In the genomic region with DNA sequence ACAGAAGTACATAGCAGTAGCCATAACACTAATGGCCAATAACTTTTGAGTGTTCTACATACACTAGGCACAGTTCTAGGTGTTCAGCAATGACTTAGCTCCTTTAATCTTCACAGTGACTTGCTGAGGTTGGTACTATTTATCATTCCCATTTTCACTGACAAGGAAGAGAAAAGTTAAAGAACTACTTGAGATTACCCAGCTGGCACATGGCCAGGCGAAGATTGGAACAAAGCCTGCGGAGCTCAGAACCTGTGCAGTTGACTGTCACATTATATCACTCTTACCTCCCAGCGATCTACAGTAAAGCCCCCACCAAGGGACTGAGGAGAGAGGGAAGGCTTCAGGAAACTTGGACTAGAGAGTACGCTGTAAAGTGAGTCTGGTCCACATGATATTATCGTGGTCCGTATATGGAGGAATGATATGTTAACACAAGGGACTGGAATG, we compare ENCODE assay signal across 1 cellular context.
A peak's percentile ranks its signal among the peaks of the same experiment; 100 is the strongest.
TF ChIP-seq lines count a peak whose summit lies in the region.

No MANE protein-coding gene starts in this region.

TF ChIP-seq in HEK293, 187 proteins besides CTCF, POLR2A, EP300 and RAD21 (continued from another document):
- TF ChIP-seq, protein P1, sequence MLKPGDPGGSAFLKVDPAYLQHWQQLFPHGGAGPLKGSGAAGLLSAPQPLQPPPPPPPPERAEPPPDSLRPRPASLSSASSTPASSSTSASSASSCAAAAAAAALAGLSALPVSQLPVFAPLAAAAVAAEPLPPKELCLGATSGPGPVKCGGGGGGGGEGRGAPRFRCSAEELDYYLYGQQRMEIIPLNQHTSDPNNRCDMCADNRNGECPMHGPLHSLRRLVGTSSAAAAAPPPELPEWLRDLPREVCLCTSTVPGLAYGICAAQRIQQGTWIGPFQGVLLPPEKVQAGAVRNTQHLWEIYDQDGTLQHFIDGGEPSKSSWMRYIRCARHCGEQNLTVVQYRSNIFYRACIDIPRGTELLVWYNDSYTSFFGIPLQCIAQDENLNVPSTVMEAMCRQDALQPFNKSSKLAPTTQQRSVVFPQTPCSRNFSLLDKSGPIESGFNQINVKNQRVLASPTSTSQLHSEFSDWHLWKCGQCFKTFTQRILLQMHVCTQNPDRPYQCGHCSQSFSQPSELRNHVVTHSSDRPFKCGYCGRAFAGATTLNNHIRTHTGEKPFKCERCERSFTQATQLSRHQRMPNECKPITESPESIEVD (tag by site-specific recombination; IDR thresholded peaks at IDR 0.05): peak; percentile 65
- TF ChIP-seq YY1 (tag by site-specific recombination; IDR thresholded peaks at IDR 0.05) (no peak), ZBTB1 (tag by site-specific recombination; IDR thresholded peaks at IDR 0.05) (no peak), ZSCAN23 (tag by site-specific recombination; IDR thresholded peaks at IDR 0.05) (no peak), IKZF3 (tag by site-specific recombination; IDR thresholded peaks at IDR 0.05) (peak; percentile 39; the same call in 1 of the 2 replicates), ZNF146 (tag by site-specific recombination; IDR thresholded peaks at IDR 0.05) (no peak), ZFP3 (tag by site-specific recombination; IDR thresholded peaks at IDR 0.05; ENCODE audit: low read depth) (no peak), ZNF23 (tag by site-specific recombination; IDR thresholded peaks at IDR 0.05; ENCODE audit: borderline replicate concordance) (no peak), ZNF561 (tag by site-specific recombination; IDR thresholded peaks at IDR 0.05; ENCODE audit: borderline replicate concordance) (0 out of 2 replicates have a peak, but pooled peaks have one; percentile 36), ZSCAN16 (tag by site-specific recombination; IDR thresholded peaks at IDR 0.05) (peak; percentile 97), SP2 (tag by site-specific recombination; IDR thresholded peaks at IDR 0.05) (no peak), PRDM1 (tag by site-specific recombination; IDR thresholded peaks at IDR 0.05) (peak; percentile 70), WT1 (tag by site-specific recombination; IDR thresholded peaks at IDR 0.05) (no peak), ZNF335 (tag by site-specific recombination; conservative IDR thresholded peaks at IDR 0.05) (no peak), ZNF660 (tag by site-specific recombination; IDR thresholded peaks at IDR 0.05) (peak; percentile 90), ZNF629 (tag by site-specific recombination; IDR thresholded peaks at IDR 0.05) (0 out of 2 replicates have a peak, but pooled peaks have one; percentile 18), ZIC2 (tag by site-specific recombination; IDR thresholded peaks at IDR 0.05) (no peak), REPIN1 (tag by site-specific recombination; IDR thresholded peaks at IDR 0.05; ENCODE audit: low read depth) (no peak), ZNF48 (tag by site-specific recombination; IDR thresholded peaks at IDR 0.05) (no peak)
- TF ChIP-seq, protein P2, sequence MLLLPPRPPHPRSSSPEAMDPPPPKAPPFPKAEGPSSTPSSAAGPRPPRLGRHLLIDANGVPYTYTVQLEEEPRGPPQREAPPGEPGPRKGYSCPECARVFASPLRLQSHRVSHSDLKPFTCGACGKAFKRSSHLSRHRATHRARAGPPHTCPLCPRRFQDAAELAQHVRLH (tag by site-specific recombination; IDR thresholded peaks at IDR 0.05): no peak
- TF ChIP-seq, protein P3, sequence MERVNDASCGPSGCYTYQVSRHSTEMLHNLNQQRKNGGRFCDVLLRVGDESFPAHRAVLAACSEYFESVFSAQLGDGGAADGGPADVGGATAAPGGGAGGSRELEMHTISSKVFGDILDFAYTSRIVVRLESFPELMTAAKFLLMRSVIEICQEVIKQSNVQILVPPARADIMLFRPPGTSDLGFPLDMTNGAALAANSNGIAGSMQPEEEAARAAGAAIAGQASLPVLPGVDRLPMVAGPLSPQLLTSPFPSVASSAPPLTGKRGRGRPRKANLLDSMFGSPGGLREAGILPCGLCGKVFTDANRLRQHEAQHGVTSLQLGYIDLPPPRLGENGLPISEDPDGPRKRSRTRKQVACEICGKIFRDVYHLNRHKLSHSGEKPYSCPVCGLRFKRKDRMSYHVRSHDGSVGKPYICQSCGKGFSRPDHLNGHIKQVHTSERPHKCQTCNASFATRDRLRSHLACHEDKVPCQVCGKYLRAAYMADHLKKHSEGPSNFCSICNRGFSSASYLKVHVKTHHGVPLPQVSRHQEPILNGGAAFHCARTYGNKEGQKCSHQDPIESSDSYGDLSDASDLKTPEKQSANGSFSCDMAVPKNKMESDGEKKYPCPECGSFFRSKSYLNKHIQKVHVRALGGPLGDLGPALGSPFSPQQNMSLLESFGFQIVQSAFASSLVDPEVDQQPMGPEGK (tag by site-specific recombination; IDR thresholded peaks at IDR 0.05): 0 out of 2 replicates have a peak, but pooled peaks have one; percentile 17
- TF ChIP-seq, protein P4, sequence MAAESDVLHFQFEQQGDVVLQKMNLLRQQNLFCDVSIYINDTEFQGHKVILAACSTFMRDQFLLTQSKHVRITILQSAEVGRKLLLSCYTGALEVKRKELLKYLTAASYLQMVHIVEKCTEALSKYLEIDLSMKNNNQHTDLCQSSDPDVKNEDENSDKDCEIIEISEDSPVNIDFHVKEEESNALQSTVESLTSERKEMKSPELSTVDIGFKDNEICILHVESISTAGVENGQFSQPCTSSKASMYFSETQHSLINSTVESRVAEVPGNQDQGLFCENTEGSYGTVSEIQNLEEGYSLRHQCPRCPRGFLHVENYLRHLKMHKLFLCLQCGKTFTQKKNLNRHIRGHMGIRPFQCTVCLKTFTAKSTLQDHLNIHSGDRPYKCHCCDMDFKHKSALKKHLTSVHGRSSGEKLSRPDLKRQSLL (tag by site-specific recombination; IDR thresholded peaks at IDR 0.05): no peak
